1 cellular context compared by ENCODE assay signal in genomic region chr17:74738051-74738996, GRCh38.
TF ChIP-seq lines count a peak whose summit lies in the region.

No MANE protein-coding gene starts in this region.

TF ChIP-seq in SK-N-SH, 30 proteins besides CTCF, POLR2A, EP300 and RAD21 (continued from another document):
- TF ChIP-seq, protein P1, sequence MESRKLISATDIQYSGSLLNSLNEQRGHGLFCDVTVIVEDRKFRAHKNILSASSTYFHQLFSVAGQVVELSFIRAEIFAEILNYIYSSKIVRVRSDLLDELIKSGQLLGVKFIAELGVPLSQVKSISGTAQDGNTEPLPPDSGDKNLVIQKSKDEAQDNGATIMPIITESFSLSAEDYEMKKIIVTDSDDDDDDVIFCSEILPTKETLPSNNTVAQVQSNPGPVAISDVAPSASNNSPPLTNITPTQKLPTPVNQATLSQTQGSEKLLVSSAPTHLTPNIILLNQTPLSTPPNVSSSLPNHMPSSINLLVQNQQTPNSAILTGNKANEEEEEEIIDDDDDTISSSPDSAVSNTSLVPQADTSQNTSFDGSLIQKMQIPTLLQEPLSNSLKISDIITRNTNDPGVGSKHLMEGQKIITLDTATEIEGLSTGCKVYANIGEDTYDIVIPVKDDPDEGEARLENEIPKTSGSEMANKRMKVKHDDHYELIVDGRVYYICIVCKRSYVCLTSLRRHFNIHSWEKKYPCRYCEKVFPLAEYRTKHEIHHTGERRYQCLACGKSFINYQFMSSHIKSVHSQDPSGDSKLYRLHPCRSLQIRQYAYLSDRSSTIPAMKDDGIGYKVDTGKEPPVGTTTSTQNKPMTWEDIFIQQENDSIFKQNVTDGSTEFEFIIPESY (IDR thresholded peaks at IDR 0.05; ENCODE audit: borderline replicate concordance, low read depth), result no peak
- TF ChIP-seq SMC3 (IDR thresholded peaks at IDR 0.05; ENCODE audit: low read depth, low read length), result no peak
- TF ChIP-seq, protein P2, sequence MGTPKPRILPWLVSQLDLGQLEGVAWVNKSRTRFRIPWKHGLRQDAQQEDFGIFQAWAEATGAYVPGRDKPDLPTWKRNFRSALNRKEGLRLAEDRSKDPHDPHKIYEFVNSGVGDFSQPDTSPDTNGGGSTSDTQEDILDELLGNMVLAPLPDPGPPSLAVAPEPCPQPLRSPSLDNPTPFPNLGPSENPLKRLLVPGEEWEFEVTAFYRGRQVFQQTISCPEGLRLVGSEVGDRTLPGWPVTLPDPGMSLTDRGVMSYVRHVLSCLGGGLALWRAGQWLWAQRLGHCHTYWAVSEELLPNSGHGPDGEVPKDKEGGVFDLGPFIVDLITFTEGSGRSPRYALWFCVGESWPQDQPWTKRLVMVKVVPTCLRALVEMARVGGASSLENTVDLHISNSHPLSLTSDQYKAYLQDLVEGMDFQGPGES (IDR thresholded peaks at IDR 0.05; ENCODE audit: low read depth, low read length), result no peak
- TF ChIP-seq TCF12 (IDR thresholded peaks at IDR 0.05), result no peak
- TF ChIP-seq MXI1 (IDR thresholded peaks at IDR 0.05; ENCODE audit: low read depth, low read length), result no peak
- no peak for TF ChIP-seq EZH2phosphoT487 (IDR thresholded peaks at IDR 0.05; ENCODE audit: borderline replicate concordance, low read depth)
- no peak for TF ChIP-seq YY1 (IDR thresholded peaks at IDR 0.05; ENCODE audit: low read depth)
- TF ChIP-seq MEF2A (IDR thresholded peaks at IDR 0.05; ENCODE audit: borderline replicate concordance, low read depth), result no peak
TF ChIP-seq in SK-N-SH: peak in this region for 0.
